8 cellular contexts compared by ENCODE assay signal in genomic region chr10:67764012-67764822, GRCh38.
A peak's percentile ranks its signal among the peaks of the same experiment; 100 is the strongest.
DNase-seq lines count a peak whose midpoint lies in the region; ATAC-seq and TF ChIP-seq lines count a peak whose summit lies in the region.

No MANE protein-coding gene starts in this region.

- H3K4me3 Mint-ChIP-seq in activated CD4-positive, alpha-beta T cell treated with anti-CD3 and anti-CD28 coated beads, Interleukin-2, amount 10 ng/mL, durations not matched to agents 24 days and 14 days: peak overlapping the region; percentile 85

- peaks cover 23% of the 10 kb centered on the region for H3K4me1 Mint-ChIP-seq in activated CD4-positive, alpha-beta T cell treated with anti-CD3 and anti-CD28 coated beads, Interleukin-2, amount 10 ng/mL, durations not matched to agents 24 days and 14 days

- peak overlapping the region; percentile 92 for H3K27ac Mint-ChIP-seq in activated CD4-positive, alpha-beta T cell treated with anti-CD3 and anti-CD28 coated beads, Interleukin-2, amount 10 ng/mL, durations not matched to agents 24 days and 14 days

- TF ChIP-seq CTCF in coronary artery (IDR thresholded peaks at IDR 0.05): no peak

- intact Hi-C loops in activated CD4-positive, alpha-beta T cell treated with anti-CD3 and anti-CD28 coated beads, Interleukin-2, amount 10 ng/mL, durations not matched to agents 24 days and 14 days (cut with micrococcal nuclease): loop anchor here (1.0 to 5.0 kb wide), 6 partner anchors 17 to 568 kb away; partner anchors contain the start of genes CTNNA3, HNRNPH3 and PBLD
- intact Hi-C loops in left colon (cut with DNase I, micrococcal nuclease): loop anchor here in 1 of 2 donors (5.0 kb wide), 1 partner anchor 67 kb away; the partner anchor contains the start of gene CTNNA3

- H3K36me3 Mint-ChIP-seq in activated CD4-positive, alpha-beta T cell treated with anti-CD3 and anti-CD28 coated beads, Interleukin-2, amount 10 ng/mL, durations not matched to agents 24 days and 14 days (ENCODE audit: low read depth): peaks cover 2% of the 10 kb centered on the region

- DNase-seq in AML-193 (lab: John Stamatoyannopoulos, UW): peak; percentile 89 to 90
- DNase-seq in NCI-H524 treated with DMSO at 0.1 percent for 48 hours (lab: John Stamatoyannopoulos, UW): peak; percentile 55
- DNase-seq in activated CD4-positive, alpha-beta T cell treated with anti-CD3 and anti-CD28 coated beads, Interleukin-2, amount 10 ng/mL, durations not matched to agents 24 days and 14 days: peak; percentile 99
- peak; percentile 97 for DNase-seq in coronary artery (ENCODE audit: low spot score)
- DNase-seq in left colon: peak; percentile 90 to 94
- DNase-seq in stimulated activated CD4-positive, alpha-beta T cell treated with anti-CD3 and anti-CD28 coated beads, Interleukin-1b, Interleukin-23, amount 100 ng/mL, for 4 hours (ENCODE audit: low read depth in 2 of 2): peak; percentile 91 to 99

- H3K27me3 Mint-ChIP-seq in activated CD4-positive, alpha-beta T cell treated with anti-CD3 and anti-CD28 coated beads, Interleukin-2, amount 10 ng/mL, durations not matched to agents 24 days and 14 days: peaks cover 8% of the 10 kb centered on the region

- H3K27ac ChIP-seq in coronary artery: peak overlapping the region; percentile 93 to 94

- no peaks in the 10 kb centered on the region for H3K9me3 Mint-ChIP-seq in activated CD4-positive, alpha-beta T cell treated with anti-CD3 and anti-CD28 coated beads, Interleukin-2, amount 10 ng/mL, durations not matched to agents 24 days and 14 days

- ATAC-seq in GM19324 (IDR thresholded peaks at IDR 0.05; ENCODE audit: low FRiP score, unreplicated experiment): peak; percentile 94
- ATAC-seq in HG03460 (IDR thresholded peaks at IDR 0.05; ENCODE audit: unreplicated experiment): peak; percentile 77
- peak; percentile 88 for ATAC-seq in left colon

- H3K4me3 ChIP-seq in coronary artery: peak overlapping the region; percentile 74

Comparison
In these comparisons a context has a peak if more than half of its experiments do, and no peak if none do; other contexts are left out.
1. Peak in every context shown above with its lines: DNase-seq, ATAC-seq, H3K4me3 ChIP-seq and H3K27ac ChIP-seq.